In the genomic region with DNA sequence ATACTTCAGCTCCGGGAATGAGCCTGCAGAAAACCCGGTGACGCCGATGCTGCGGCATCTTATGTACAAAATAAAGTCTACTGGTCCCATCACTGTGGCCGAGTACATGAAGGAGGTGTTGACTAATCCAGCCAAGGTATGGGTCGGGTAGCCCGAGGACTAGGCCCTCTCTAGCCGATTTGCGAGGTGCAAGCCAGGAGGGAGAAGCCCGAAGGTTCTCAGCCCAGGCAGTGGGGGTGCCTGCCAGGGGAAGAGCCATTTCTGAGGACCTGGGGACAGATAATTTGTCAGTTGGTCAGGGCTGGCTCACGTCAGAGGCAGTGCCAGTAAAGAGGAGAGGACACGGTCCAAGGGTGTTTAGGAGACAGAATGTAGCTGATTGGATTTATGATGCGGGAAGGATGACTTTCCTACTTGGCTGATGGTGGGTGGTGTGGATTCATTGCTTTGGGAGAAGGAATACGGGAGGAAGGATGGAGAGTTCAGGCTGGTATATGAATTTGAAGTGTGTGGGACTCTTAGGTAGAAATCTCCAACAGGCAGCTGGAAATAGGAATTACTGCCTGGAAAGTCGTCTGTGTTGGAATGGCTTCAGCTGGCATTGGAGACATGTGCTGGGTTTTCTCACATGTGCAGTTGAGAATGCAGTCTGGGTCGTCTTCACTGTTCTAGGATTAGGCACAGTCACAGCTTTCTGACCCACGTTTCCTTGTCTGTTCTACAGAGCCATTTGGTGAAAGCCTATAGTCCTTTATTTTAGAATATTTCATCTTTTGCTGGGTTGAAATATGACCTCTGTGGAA, we compare ENCODE assay signal across 8 cellular contexts. TPM values are rescaled to one million over a fixed set of nuclear protein-coding genes. Genes with fewer than 3 reads are reported as not detected.
DNase-seq lines count a peak whose midpoint lies in the region; ATAC-seq and TF ChIP-seq lines count a peak whose summit lies in the region.

No MANE protein-coding gene starts in this region.

- H3K9ac ChIP-seq in iPS-20b (ENCODE audit: low read depth, low read length) = peak overlapping the region; percentile 94

- peak overlapping the region; percentile 99 for H3K4me3 ChIP-seq in astrocyte of the cerebellum (ENCODE audit: low read depth, low read length)
- H3K4me3 ChIP-seq in iPS-20b (ENCODE audit: low read length) = peak overlapping the region; percentile 92

- TF ChIP-seq CTCF in astrocyte of the cerebellum (IDR thresholded peaks at IDR 0.05; ENCODE audit: low read depth, low read length, missing control alignments) = no peak

- peaks cover 18% of the 10 kb centered on the region; the same call in 1 of the 2 replicates for H3K4me1 ChIP-seq in iPS-20b (ENCODE audit: insufficient read depth, low read length)

- H3K27me3 ChIP-seq in iPS-20b (ENCODE audit: insufficient read depth, low read length) = no peaks in the 10 kb centered on the region

- in situ Hi-C loops in astrocyte of the cerebellum (cut with HindIII; ENCODE audit: low sequenced_read_pairs) = no loop called here

- H3K36me3 ChIP-seq in iPS-20b (ENCODE audit: insufficient read depth, low read depth, low read length) = peaks cover 55% of the 10 kb centered on the region

- DNase-seq in DMS 273 (lab: John Stamatoyannopoulos, UW; ENCODE audit: unreplicated experiment) = peak; percentile 55
- DNase-seq in DMS 273 treated with DMSO at 0.1 percent for 48 hours (lab: John Stamatoyannopoulos, UW) = no peak
- peak; percentile 17 for DNase-seq in HT1080 (ENCODE audit: low read depth)
- DNase-seq in astrocyte of the cerebellum (ENCODE audit: low read depth) = no peak
- peak; percentile 22 for DNase-seq in stimulated activated naive CD8-positive, alpha-beta T cell treated with anti-CD3 and anti-CD28 coated beads, Interleukin-15, Interleukin-2, amounts not matched to agents 100 U/mL and 50 U/mL, for 24 hours
- DNase-seq in NCI-H1436 (lab: John Stamatoyannopoulos, UW) = no peak
- DNase-seq in NCI-H2029 treated with DMSO at 0.1 percent for 48 hours (lab: John Stamatoyannopoulos, UW) = no peak

- ATAC-seq in stimulated activated naive CD8-positive, alpha-beta T cell treated with anti-CD3 and anti-CD28 coated beads, Interleukin-15, Interleukin-2, amounts not matched to agents 100 U/mL and 50 U/mL, for 24 hours = no peak

- no peaks in the 10 kb centered on the region for H3K9me3 ChIP-seq in iPS-20b (ENCODE audit: insufficient read depth, low read depth, low read length)

- H3K27ac ChIP-seq in iPS-20b (ENCODE audit: low read length) = peak overlapping the region; percentile 50

RNA-seq across cellular contexts. Expression of a gene that starts 0.9 kb away (rescaled TPM):
- total RNA-seq in HT1080 (2014; rRNA removed; shearing (Covaris generic)) = 13.6 TPM in 2 replicates
- polyA plus RNA-seq in HT1080 (2015; cell fraction: cytosol; rRNA removed) = 15.1 and 15.3 TPM in 2 replicates
- 80.5 and 83.3 TPM in 2 replicates for polyA plus RNA-seq in HT1080 (2015; cell fraction: nucleus; rRNA removed)

RNA-seq across cellular contexts. Expression of a gene that starts 0.9 kb away (rescaled TPM):
- 67.4 and 68.5 TPM in 2 replicates for total RNA-seq in HT1080 (2014; rRNA removed; shearing (Covaris generic))
- 61.7 and 72.4 TPM in 2 replicates for polyA plus RNA-seq in HT1080 (2015; cell fraction: cytosol; rRNA removed)
- polyA plus RNA-seq in HT1080 (2015; cell fraction: nucleus; rRNA removed) = 96.3 and 96.9 TPM in 2 replicates

RNA-seq across cellular contexts. Expression of a gene that starts 36.0 kb away (rescaled TPM):
- total RNA-seq in HT1080 (2014; rRNA removed; shearing (Covaris generic)) = 13.4 and 17.6 TPM in 2 replicates
- polyA plus RNA-seq in HT1080 (2015; cell fraction: cytosol; rRNA removed) = 41.7 and 46.7 TPM in 2 replicates
- 28.6 and 32.0 TPM in 2 replicates for polyA plus RNA-seq in HT1080 (2015; cell fraction: nucleus; rRNA removed)

RNA-seq across cellular contexts. Expression of a gene that starts 43.9 kb away (rescaled TPM):
- total RNA-seq in HT1080 (2014; rRNA removed; shearing (Covaris generic)) = not detected in 2 replicates
- polyA plus RNA-seq in HT1080 (2015; cell fraction: cytosol; rRNA removed) = not detected in 2 replicates
- not detected in 2 replicates for polyA plus RNA-seq in HT1080 (2015; cell fraction: nucleus; rRNA removed)

Comparison
In these comparisons a context has a peak if more than half of its experiments do, and no peak if none do; other contexts are left out.
1. DNase-seq: peak in DMS 273 (single experiment), HT1080 (single experiment) and stimulated activated naive CD8-positive, alpha-beta T cell treated with anti-CD3 and anti-CD28 coated beads, Interleukin-15, Interleukin-2, amounts not matched to agents 100 U/mL and 50 U/mL, for 24 hours (single experiment); none in DMS 273 treated with DMSO at 0.1 percent for 48 hours (single experiment), astrocyte of the cerebellum (single experiment), NCI-H1436 (single experiment) and NCI-H2029 treated with DMSO at 0.1 percent for 48 hours (single experiment).